In genomic region chr6:142374090-142374783, GRCh38 we compare ENCODE assay signal across 17 cellular contexts.
A peak's percentile ranks its signal among the peaks of the same experiment; 100 is the strongest.
DNase-seq lines count a peak whose midpoint lies in the region; ATAC-seq and TF ChIP-seq lines count a peak whose summit lies in the region.
"Had no signal": no experiment of that assay in that cellular context is flagged by ENCODE, and none has a peak within 500 bp of the region (broad histone marks: within the 10 kb centered on the region; RNA-seq: fewer than 3 reads in every experiment).

No MANE protein-coding gene starts in this region.

- H3K9me3 Mint-ChIP-seq in neural crest cell, result no peaks in the 10 kb centered on the region
- H3K9me3 Mint-ChIP-seq: activated CD4-positive, alpha-beta T cell treated with anti-CD3 and anti-CD28 coated beads, Interleukin-2, amount 10 ng/mL, durations not matched to agents 7 days and 5 days; CD4-positive, alpha-beta T cell; T-helper 2 cell treated with Interferon-gamma antibody and Interleukin-4, amounts not matched to agents 5 μg/mL and 100 μg/mL, for 36 hours had no signal

- H3K9ac ChIP-seq in GM23248 (no peak overlapping the region), fibroblast of lung (ENCODE audit: insufficient read depth, low read length) (no peak overlapping the region)

- in situ Hi-C loops in GM23248 (cut with MboI), result no loop called here

- no peak for TF ChIP-seq CTCF in fibroblast of lung (conservative IDR thresholded peaks at IDR 0.05 in 1 of 2, IDR thresholded peaks at IDR 0.05 in 1 of 2; ENCODE audit: low read depth in 1 of 2, low read length in 2 of 2)
- TF ChIP-seq CTCF in neural crest cell (conservative IDR thresholded peaks at IDR 0.05), result no peak

- H3K4me2 ChIP-seq in GM23248 (ENCODE audit: unreplicated experiment), result peak overlapping the region; percentile 75
- H3K4me2 ChIP-seq in fibroblast of lung (ENCODE audit: extremely low read depth, insufficient read depth, low read length), result no peak overlapping the region

- H3K36me3 ChIP-seq in GM23248 (ENCODE audit: low read depth) (no peaks in the 10 kb centered on the region), fibroblast of lung (ENCODE audit: control insufficient read depth, insufficient read depth, low read length) (no peaks in the 10 kb centered on the region)
- H3K36me3 ChIP-seq: prostate gland had no signal

- H3K36me3 Mint-ChIP-seq in neural crest cell (ENCODE audit: low read depth), result peaks cover 7% of the 10 kb centered on the region
- H3K36me3 Mint-ChIP-seq: activated naive CD8-positive, alpha-beta T cell had no signal

- H3K79me2 ChIP-seq in GM23248 (ENCODE audit: insufficient read depth), result no peaks in the 10 kb centered on the region
- peaks cover 5% of the 10 kb centered on the region for H3K79me2 ChIP-seq in fibroblast of lung (ENCODE audit: control insufficient read depth, insufficient read depth, low read length)

- H3K9me2 ChIP-seq in GM23248 (ENCODE audit: insufficient read depth), result no peaks in the 10 kb centered on the region

- H3K9me3 ChIP-seq in GM23248 (ENCODE audit: low read depth), result no peaks in the 10 kb centered on the region
- H3K9me3 ChIP-seq in fibroblast of lung (ENCODE audit: control insufficient read depth, insufficient read depth, low read depth, low read length), result no peaks in the 10 kb centered on the region
- H3K9me3 ChIP-seq: prostate gland had no signal

- H3K4me1 Mint-ChIP-seq in neural crest cell, result peaks cover 43% of the 10 kb centered on the region
- H3K4me1 Mint-ChIP-seq: activated CD4-positive, alpha-beta T cell treated with anti-CD3 and anti-CD28 coated beads, Interleukin-2, amount 10 ng/mL, durations not matched to agents 7 days and 5 days had no signal

- peaks cover 21% of the 10 kb centered on the region for H3F3A ChIP-seq in GM23248 (ENCODE audit: insufficient read depth)

- H3K27ac ChIP-seq in GM23248, result no peak overlapping the region
- H3K27ac ChIP-seq in fibroblast of lung (ENCODE audit: insufficient read depth, low read length), result peak overlapping the region; percentile 49
- H3K27ac ChIP-seq: prostate gland had no signal

- H4K20me1 ChIP-seq in GM23248 (ENCODE audit: insufficient read depth), result no peaks in the 10 kb centered on the region
- H4K20me1 ChIP-seq in fibroblast of lung (ENCODE audit: control insufficient read depth, extremely low read depth, insufficient read depth, low read length), result no peaks in the 10 kb centered on the region

- 90 to 91% methylated on average over 4 of the region's 4 CpGs for WGBS in GM23248 (ENCODE audit: low coverage in 1 of 2, low lambda C conversion rate in 2 of 2, missing lambda C conversion rate in 2 of 2), 2 experiments

- H3K4me3 Mint-ChIP-seq in neural crest cell, result peak overlapping the region; percentile 7
- H3K4me3 Mint-ChIP-seq: activated CD4-positive, alpha-beta T cell treated with anti-CD3 and anti-CD28 coated beads, Interleukin-2, amount 10 ng/mL, durations not matched to agents 7 days and 5 days; activated naive CD8-positive, alpha-beta T cell; CD4-positive, alpha-beta T cell; T-helper 2 cell treated with Interferon-gamma antibody and Interleukin-4, amounts not matched to agents 5 μg/mL and 100 μg/mL, for 36 hours had no signal

- H3K27me3 Mint-ChIP-seq in neural crest cell (ENCODE audit: low read depth), result no peaks in the 10 kb centered on the region
- H3K27me3 Mint-ChIP-seq: activated naive CD8-positive, alpha-beta T cell had no signal

- no peak overlapping the region for H3K4me3 ChIP-seq in GM23248
- no peak overlapping the region for H3K4me3 ChIP-seq in fibroblast of lung (replicated peaks in 1 of 4; ENCODE audit: control extremely low read depth in 1 of 4, insufficient read depth in 1 of 4, low read depth in 3 of 4, low read length in 4 of 4)
- H3K4me3 ChIP-seq: prostate gland had no signal

- no peak overlapping the region for H2AFZ ChIP-seq in GM23248
- H2AFZ ChIP-seq in fibroblast of lung (ENCODE audit: low read length), result no peak overlapping the region

- no peak overlapping the region for H3K27ac Mint-ChIP-seq in neural crest cell (ENCODE audit: unreplicated experiment)
- H3K27ac Mint-ChIP-seq: activated CD4-positive, alpha-beta T cell treated with anti-CD3 and anti-CD28 coated beads, Interleukin-2, amount 10 ng/mL, durations not matched to agents 7 days and 5 days; activated naive CD8-positive, alpha-beta T cell; CD4-positive, alpha-beta T cell; T-helper 2 cell treated with Interferon-gamma antibody and Interleukin-4, amounts not matched to agents 5 μg/mL and 100 μg/mL, for 36 hours had no signal

- peaks cover 38% of the 10 kb centered on the region for H3K4me1 ChIP-seq in GM23248 (ENCODE audit: insufficient read depth)
- peaks cover 13% of the 10 kb centered on the region for H3K4me1 ChIP-seq in fibroblast of lung (ENCODE audit: control insufficient read depth, extremely low read depth, insufficient read depth, low read length)
- H3K4me1 ChIP-seq: prostate gland had no signal

- no peak for DNase-seq in GM23248
- DNase-seq in NCI-H524 treated with DMSO at 0.1 percent for 48 hours (lab: John Stamatoyannopoulos, UW), result peak; percentile 44
- DNase-seq in fibroblast of lung (ENCODE audit: low read depth in 2 of 2), result no peak
- no peak for DNase-seq in neural crest cell (ENCODE audit: low read depth, low spot score)
- DNase-seq in hypothalamus (lab: John Stamatoyannopoulos, UW), result no peak
- DNase-seq in T-helper 1 cell, result no peak
- DNase-seq: activated CD4-positive, alpha-beta T cell treated with anti-CD3 and anti-CD28 coated beads, Interleukin-2, amount 10 ng/mL, durations not matched to agents 7 days and 5 days; activated T-cell treated with anti-CD3 and anti-CD28 coated beads, Interleukin-2, amount 50 U/mL, for 1 hour; CD4-positive, alpha-beta T cell; GDM1; NCI-H187; NCI-H774; substantia nigra had no signal

- H3K27me3 ChIP-seq in GM23248 (replicated peaks; ENCODE audit: insufficient read depth) (no peaks in the 10 kb centered on the region), fibroblast of lung (ENCODE audit: control insufficient read depth, insufficient read depth, low read length) (no peaks in the 10 kb centered on the region)

- no peak for ATAC-seq in GM18868 (IDR thresholded peaks at IDR 0.05; ENCODE audit: unreplicated experiment)
